Comparison of ENCODE assay signal across 8 cellular contexts in genomic region chr17:64129515-64129764, GRCh38. TPM values are rescaled to one million over a fixed set of nuclear protein-coding genes. Genes with fewer than 3 reads are reported as not detected.
DNase-seq lines count a peak whose midpoint lies in the region; ATAC-seq and TF ChIP-seq lines count a peak whose summit lies in the region.

No MANE protein-coding gene starts in this region.

- H3K36me3 ChIP-seq in PC-9 (ENCODE audit: low read depth) (peaks cover 6% of the 10 kb centered on the region; the same call in 1 of the 2 replicates), fibroblast of lung (ENCODE audit: control insufficient read depth, insufficient read depth, low read length) (no peaks in the 10 kb centered on the region)

- peaks cover 9% of the 10 kb centered on the region; the same call in 1 of the 2 replicates for H4K20me1 ChIP-seq in PC-9 (ENCODE audit: insufficient read depth)
- no peaks in the 10 kb centered on the region for H4K20me1 ChIP-seq in fibroblast of lung (ENCODE audit: control insufficient read depth, extremely low read depth, insufficient read depth, low read length)

- H3K9me3 ChIP-seq in PC-9 (ENCODE audit: insufficient read depth, low read depth) (no peaks in the 10 kb centered on the region), fibroblast of lung (ENCODE audit: control insufficient read depth, insufficient read depth, low read depth, low read length) (no peaks in the 10 kb centered on the region)

- POLR2A ChIA-PET in PC-9 (lab: Charles Lee; ENCODE audit: unreplicated experiment): interaction anchor here (0.7 kb wide), 2 partner anchors 15 to 271 kb away, joined by 3 to 6 read pairs; no protein-coding TSS in a partner anchor

- H2AFZ ChIP-seq in PC-9: peak overlapping the region; percentile 74
- peak overlapping the region; percentile 4 for H2AFZ ChIP-seq in fibroblast of lung (ENCODE audit: low read length)

- DNase-seq in PC-9 (no peak), fibroblast of lung (ENCODE audit: low read depth in 2 of 2) (no peak), sciatic nerve (ENCODE audit: low spot score) (peak; percentile 66), DMS153 treated with DMSO at 0.1 percent for 48 hours (lab: John Stamatoyannopoulos, UW; ENCODE audit: unreplicated experiment) (no peak), kidney glomerular epithelial cell (lab: John Stamatoyannopoulos, UW) (no peak), NCI-H345 (lab: John Stamatoyannopoulos, UW) (no peak), HT-29 (ENCODE audit: low spot score) (no peak)

- peaks cover 15% of the 10 kb centered on the region; the same call in 1 of the 2 replicates for H3F3A ChIP-seq in PC-9 (ENCODE audit: insufficient read depth, low read depth)

- intact Hi-C loops in PC-9 (cut with micrococcal nuclease; ENCODE audit: unreplicated experiment): no loop called here
- intact Hi-C loops in sciatic nerve (cut with DNase I): no loop called here

- no peaks in the 10 kb centered on the region for H3K9me2 ChIP-seq in PC-9 (ENCODE audit: insufficient read depth)

- H3K4me2 ChIP-seq in PC-9 (peak overlapping the region; percentile 92), fibroblast of lung (ENCODE audit: extremely low read depth, insufficient read depth, low read length) (peak overlapping the region; percentile 86)

- H3K27ac ChIP-seq in PC-9 (peak overlapping the region; percentile 72), fibroblast of lung (ENCODE audit: insufficient read depth, low read length) (peak overlapping the region; percentile 83)

- TF ChIP-seq CTCF in PC-9 (conservative IDR thresholded peaks at IDR 0.05) (no peak), fibroblast of lung (conservative IDR thresholded peaks at IDR 0.05 in 1 of 2, IDR thresholded peaks at IDR 0.05 in 1 of 2; ENCODE audit: low read depth in 1 of 2, low read length in 2 of 2) (no peak)

- H3K79me2 ChIP-seq in PC-9 (ENCODE audit: low read depth) (peaks cover 51% of the 10 kb centered on the region), fibroblast of lung (ENCODE audit: control insufficient read depth, insufficient read depth, low read length) (peaks cover 4% of the 10 kb centered on the region)

- H3K27me3 ChIP-seq in PC-9 (ENCODE audit: insufficient read depth, low read depth): no peaks in the 10 kb centered on the region
- no peaks in the 10 kb centered on the region for H3K27me3 ChIP-seq in fibroblast of lung (ENCODE audit: control insufficient read depth, insufficient read depth, low read length)

- ATAC-seq in GM21515 (IDR thresholded peaks at IDR 0.05; ENCODE audit: unreplicated experiment): peak; percentile 10
- no peak for ATAC-seq in sciatic nerve

- peak overlapping the region; percentile 91 for H3K9ac ChIP-seq in fibroblast of lung (ENCODE audit: insufficient read depth, low read length)

- no TSS peak for BruUV-seq in PC-9 (replicated peaks; lab: Mats Ljungman, UMichigan)

- H3K4me3 ChIP-seq in PC-9 (peak overlapping the region; percentile 99), fibroblast of lung (replicated peaks in 1 of 4; ENCODE audit: control extremely low read depth in 1 of 4, insufficient read depth in 1 of 4, low read depth in 3 of 4, low read length in 4 of 4) (peak overlapping the region; percentile 54 to 84 (median 78))

- H3K4me1 ChIP-seq in PC-9 (replicated peaks; ENCODE audit: insufficient read depth) (peaks cover 29% of the 10 kb centered on the region), fibroblast of lung (ENCODE audit: control insufficient read depth, extremely low read depth, insufficient read depth, low read length) (no peaks in the 10 kb centered on the region)

- CTCF ChIA-PET in PC-9 (lab: Charles Lee): no interaction called here

RNA-seq across cellular contexts. Expression of gene ERN1, which starts 0.5 kb away (rescaled TPM):
- total RNA-seq in PC-9 (2021) (9.2 and 11.7 TPM in 2 replicates), fibroblast of lung (11.7 and 13.9 TPM in 2 replicates), sciatic nerve (22.2 TPM)
- polyA plus RNA-seq in fibroblast of lung: 3.3 and 3.4 TPM in 2 replicates
- 2.1 and 2.2 TPM in 2 replicates for polyA plus RNA-seq in fibroblast of lung (2012)
- 3.9 and 4.4 TPM in 2 replicates for polyA minus RNA-seq in fibroblast of lung (ENCODE audit: low replicate concordance)
- total RNA-seq in HT-29 (2014; rRNA removed; shearing (Covaris generic)): 6.9 and 7.3 TPM in 2 replicates
